ENCODE assay signal across 8 cellular contexts in the genomic region with DNA sequence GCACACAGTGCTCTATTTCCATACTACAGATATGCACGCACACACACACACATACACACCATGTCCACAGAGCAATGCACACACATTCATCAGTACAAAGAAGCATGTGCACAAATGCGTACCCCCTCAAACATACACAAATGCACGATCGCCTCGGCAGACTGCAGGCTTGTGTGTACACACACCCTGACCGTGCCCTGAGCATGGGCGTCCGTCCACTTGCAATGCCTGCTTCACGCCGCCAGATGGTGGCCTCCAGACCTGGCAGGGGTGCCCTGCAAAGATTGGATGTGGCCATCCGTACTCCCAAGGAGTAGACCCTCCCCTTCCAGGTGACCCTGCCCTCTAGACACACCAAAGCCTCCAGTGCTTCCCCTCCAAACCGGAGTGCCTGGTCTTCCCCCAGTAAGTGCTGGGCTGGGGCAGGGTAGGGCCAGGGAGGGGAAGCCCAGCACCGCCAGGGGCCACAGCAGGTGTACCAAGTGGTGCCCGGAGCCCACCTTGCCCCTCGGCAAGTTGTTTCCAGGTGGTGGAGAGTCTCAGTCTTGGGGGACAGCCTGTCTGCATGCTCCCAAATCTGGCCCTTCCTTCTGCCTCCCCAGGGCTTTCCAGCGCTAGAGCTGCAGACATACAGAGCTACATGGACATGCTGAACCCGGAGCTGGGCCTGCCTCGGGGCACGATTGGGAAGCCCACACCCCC. TPM values are rescaled to one million over a fixed set of nuclear protein-coding genes. Genes with fewer than 3 reads are reported as not detected.
DNase-seq lines count a peak whose midpoint lies in the region; ATAC-seq and TF ChIP-seq lines count a peak whose summit lies in the region.
"Had no signal": no experiment of that assay in that cellular context is flagged by ENCODE, and none has a peak within 500 bp of the region (broad histone marks: within the 10 kb centered on the region; RNA-seq: fewer than 3 reads in every experiment).

No MANE protein-coding gene starts in this region.

- H3K4me3 Mint-ChIP-seq in naive thymus-derived CD4-positive, alpha-beta T cell: peak overlapping the region in 3 of 10 donors; percentile 0 to 64 (median 0)

- H3K9me2 ChIP-seq in PC-9 (ENCODE audit: insufficient read depth): no peaks in the 10 kb centered on the region

- no peaks in the 10 kb centered on the region for H3K9me3 ChIP-seq in PC-9 (ENCODE audit: insufficient read depth, low read depth)
- no peaks in the 10 kb centered on the region for H3K9me3 ChIP-seq in naive thymus-derived CD4-positive, alpha-beta T cell (ENCODE audit: control insufficient read depth in 2 of 3, low read length in 3 of 3)

- no peak overlapping the region for H2AFZ ChIP-seq in PC-9

- ATAC-seq in naive thymus-derived CD4-positive, alpha-beta T cell: peak; percentile 33
- ATAC-seq in HG02981 (IDR thresholded peaks at IDR 0.05; ENCODE audit: unreplicated experiment): no peak
- no peak for ATAC-seq in HG02973 (IDR thresholded peaks at IDR 0.05; ENCODE audit: unreplicated experiment)

- no peaks in the 10 kb centered on the region for H4K20me1 ChIP-seq in PC-9 (ENCODE audit: insufficient read depth)

- intact Hi-C loops in PC-9 (cut with micrococcal nuclease; ENCODE audit: unreplicated experiment): no loop called here
- intact Hi-C loops in naive thymus-derived CD4-positive, alpha-beta T cell (cut with micrococcal nuclease): loop anchor here (1.0 to 5.0 kb wide), 3 partner anchors 30 to 45 kb away; no protein-coding TSS in a partner anchor

- CTCF ChIA-PET in PC-9 (lab: Charles Lee): no interaction called here
- CTCF ChIA-PET in naive thymus-derived CD4-positive, alpha-beta T cell (lab: Charles Lee): interaction anchor here (0.7 to 1.8 kb wide), 3 partner anchors 10 to 18 kb away, joined by 3 to 5 read pairs (median 3); no protein-coding TSS in a partner anchor

- TF ChIP-seq CTCF in GM12873 (IDR thresholded peaks at IDR 0.05; ENCODE audit: insufficient read depth, low read depth, low read length, missing control alignments): peak; percentile 61
- peak; percentile 53; the same call in 1 of the 2 replicates for TF ChIP-seq CTCF in PC-9 (conservative IDR thresholded peaks at IDR 0.05)
- TF ChIP-seq CTCF in cardiac fibroblast (IDR thresholded peaks at IDR 0.05; ENCODE audit: low read depth, low read length): peak; percentile 79

- POLR2A ChIA-PET in PC-9 (lab: Charles Lee; ENCODE audit: unreplicated experiment): no interaction called here
- POLR2A ChIA-PET in naive thymus-derived CD4-positive, alpha-beta T cell (lab: Charles Lee): interaction anchor here (12.7 kb wide), 1 partner anchor 18 kb away, joined by 165 read pairs; a partner anchor contains a TSS

- H3F3A ChIP-seq in PC-9 (ENCODE audit: insufficient read depth, low read depth): no peaks in the 10 kb centered on the region

- no peak overlapping the region for H3K4me2 ChIP-seq in PC-9

- H3K4me1 ChIP-seq in PC-9 (replicated peaks; ENCODE audit: insufficient read depth): no peaks in the 10 kb centered on the region
- peaks cover 4 to 19% of the 10 kb centered on the region in 2 donors for H3K4me1 ChIP-seq in naive thymus-derived CD4-positive, alpha-beta T cell (ENCODE audit: control insufficient read depth in 2 of 2, insufficient read depth in 2 of 2, low read length in 2 of 2)

- H3K36me3 ChIP-seq in PC-9 (ENCODE audit: low read depth): no peaks in the 10 kb centered on the region
- no peaks in the 10 kb centered on the region for H3K36me3 ChIP-seq in naive thymus-derived CD4-positive, alpha-beta T cell (ENCODE audit: control insufficient read depth in 2 of 3, insufficient read depth in 3 of 3, low read length in 3 of 3)

- peaks cover 19 to 61% (median 30%) of the 10 kb centered on the region in 5 donors for H3K27me3 Mint-ChIP-seq in naive thymus-derived CD4-positive, alpha-beta T cell

- H3K27ac ChIP-seq in PC-9: no peak overlapping the region
- H3K27ac ChIP-seq in naive thymus-derived CD4-positive, alpha-beta T cell (ENCODE audit: low read depth, low read length): no peak overlapping the region
- H3K27ac ChIP-seq: SK-N-MC had no signal

- no peaks in the 10 kb centered on the region for H3K79me2 ChIP-seq in PC-9 (ENCODE audit: low read depth)

- H3K4me1 Mint-ChIP-seq in naive thymus-derived CD4-positive, alpha-beta T cell: peaks cover 13 to 29% (median 17%) of the 10 kb centered on the region in 7 donors

- H3K4me3 ChIP-seq in PC-9: no peak overlapping the region
- no peak overlapping the region for H3K4me3 ChIP-seq in cardiac fibroblast (replicated peaks in 1 of 2; ENCODE audit: low read depth in 2 of 2, low read length in 2 of 2)
- no peak overlapping the region for H3K4me3 ChIP-seq in naive thymus-derived CD4-positive, alpha-beta T cell (ENCODE audit: low read length)
- H3K4me3 ChIP-seq: SK-N-MC had no signal

- H3K27ac Mint-ChIP-seq in naive thymus-derived CD4-positive, alpha-beta T cell: peak overlapping the region in 3 of 9 donors; percentile 1 to 53 (median 2)

- BruUV-seq in PC-9 (replicated peaks; lab: Mats Ljungman, UMichigan): no TSS peak

- peaks cover 0 to 4% (median 0%) of the 10 kb centered on the region in 5 donors for H3K36me3 Mint-ChIP-seq in naive thymus-derived CD4-positive, alpha-beta T cell

- DNase-seq in PC-9 (no peak), cardiac fibroblast (ENCODE audit: low read depth in 2 of 2) (peak; percentile 50 to 56), mesenteric fat pad (ENCODE audit: low spot score) (no peak)
- peak in 3 of 9 donors; percentile 36 to 44 (median 43) for DNase-seq in naive thymus-derived CD4-positive, alpha-beta T cell

- H3K9me3 Mint-ChIP-seq in naive thymus-derived CD4-positive, alpha-beta T cell: no peaks in the 10 kb centered on the region

- H3K27me3 ChIP-seq in PC-9 (ENCODE audit: insufficient read depth, low read depth): no peaks in the 10 kb centered on the region
- H3K27me3 ChIP-seq in naive thymus-derived CD4-positive, alpha-beta T cell (ENCODE audit: control insufficient read depth in 2 of 2, insufficient read depth in 2 of 2, low read length in 2 of 2): peaks cover 4 to 18% of the 10 kb centered on the region in 2 donors

RNA-seq across cellular contexts. Expression of a gene that starts 20.6 kb away (rescaled TPM):
- 18.6 and 32.3 TPM in 2 replicates for total RNA-seq in PC-9 (2021)
- 1 to 10 TPM in 4 of 5 experiments, under 1 TPM in 1; 0.85 to 2.9 (median 2.3) TPM for total RNA-seq in naive thymus-derived CD4-positive, alpha-beta T cell
- under 1 TPM; 0.40 to 0.60 TPM for polyA plus RNA-seq in naive thymus-derived CD4-positive, alpha-beta T cell
- 0.80 TPM for total RNA-seq in mesenteric fat pad

RNA-seq across cellular contexts. Expression of a gene that starts 20.8 kb away (rescaled TPM):
- total RNA-seq in PC-9 (2021) (12.3 and 21.1 TPM in 2 replicates), mesenteric fat pad (6.0 TPM)
- total RNA-seq in naive thymus-derived CD4-positive, alpha-beta T cell: 100 to 1,000 TPM; 151 to 352 (median 179) TPM
- polyA plus RNA-seq in naive thymus-derived CD4-positive, alpha-beta T cell: 10 to 100 TPM; 17.3 to 40.5 TPM

RNA-seq across cellular contexts. Expression of a gene that starts 25.5 kb away (rescaled TPM):
- 2.1 and 4.2 TPM in 2 replicates for total RNA-seq in PC-9 (2021)
- total RNA-seq in naive thymus-derived CD4-positive, alpha-beta T cell: under 1 TPM in 1 of 5 experiments, not detected in 4; 0.56 TPM
- polyA plus RNA-seq in naive thymus-derived CD4-positive, alpha-beta T cell: not detected
- 0.19 TPM for total RNA-seq in mesenteric fat pad

RNA-seq across cellular contexts. Expression of a gene that starts 46.3 kb away (rescaled TPM):
- 11.3 and 12.6 TPM in 2 replicates for total RNA-seq in PC-9 (2021)
- 10 to 100 TPM in 3 of 5 experiments, 1 to 10 TPM in 2; 2.2 to 15.6 (median 11.7) TPM for total RNA-seq in naive thymus-derived CD4-positive, alpha-beta T cell
- polyA plus RNA-seq in naive thymus-derived CD4-positive, alpha-beta T cell: 1 to 10 TPM in 1 of 2 donors, not detected in 1; 2.0 TPM
- 9.3 TPM for total RNA-seq in mesenteric fat pad

RNA-seq across cellular contexts. Expression of a gene that starts 51.6 kb away (rescaled TPM):
- total RNA-seq in PC-9 (2021) (62.2 and 70.2 TPM in 2 replicates), mesenteric fat pad (9.6 TPM)
- total RNA-seq in naive thymus-derived CD4-positive, alpha-beta T cell: 10 to 100 TPM in 1 of 5 experiments, 1 to 10 TPM in 4; 2.5 to 75.6 (median 3.4) TPM
- 1 to 10 TPM; 4.9 to 6.2 TPM for polyA plus RNA-seq in naive thymus-derived CD4-positive, alpha-beta T cell

Comparison
In these comparisons a context has a peak if more than half of its experiments do, and no peak if none do; other contexts are left out.
1. DNase-seq: peak in cardiac fibroblast (2 of 2); none in PC-9 (0 of 2) and mesenteric fat pad (single experiment).
2. Peak in every context shown above with its lines, with median percentiles within 50 percentile points of each other: CTCF ChIP-seq.